Comparison of ENCODE assay signal across 1 cellular context in the genomic region with DNA sequence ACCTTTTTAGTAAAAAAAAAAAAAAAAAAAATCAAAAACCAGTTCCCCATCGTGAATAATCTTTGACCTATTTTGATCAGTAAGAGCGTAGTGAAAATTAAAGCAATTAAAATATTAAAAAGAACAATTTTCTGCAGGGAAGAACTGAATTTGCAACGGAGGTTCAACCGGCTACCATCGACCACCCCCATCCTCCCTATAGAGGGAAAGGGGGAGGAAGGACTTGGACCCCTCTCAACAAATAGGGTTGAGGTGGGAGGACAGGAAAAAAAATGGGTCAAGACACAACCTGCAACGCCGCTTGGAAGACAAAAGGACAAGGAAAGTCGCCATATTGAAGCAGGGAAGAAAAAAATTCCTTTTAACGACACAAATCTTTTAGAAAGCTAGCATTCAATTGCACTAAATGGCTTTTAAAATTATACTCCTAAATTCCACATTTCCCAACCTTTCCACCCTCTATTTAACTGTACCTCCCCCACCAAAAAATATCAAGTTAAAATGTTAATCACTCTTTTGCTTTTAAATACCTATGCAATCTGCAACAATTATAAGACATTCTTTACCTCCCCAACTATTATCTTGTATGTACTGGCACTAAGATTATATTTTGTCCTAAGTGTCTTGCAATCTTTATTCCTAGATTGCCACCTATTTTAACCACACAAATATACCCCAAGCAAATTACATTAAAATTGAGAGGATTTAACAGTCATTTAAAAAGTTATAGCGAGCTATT.
TF ChIP-seq lines count a peak whose summit lies in the region.

No MANE protein-coding gene starts in this region.

TF ChIP-seq in HepG2, 621 proteins besides CTCF, POLR2A, EP300 and RAD21 (continued from another document and continues in another):
- 0 out of 2 replicates have a peak, but pooled peaks have one; percentile 9 for TF ChIP-seq HDAC1 (CRISPR knock-in tag; IDR thresholded peaks at IDR 0.05)
- TF ChIP-seq ZNF263 (CRISPR knock-in tag; IDR thresholded peaks at IDR 0.05), result peak; percentile 67
- TF ChIP-seq ZXDC (CRISPR knock-in tag; IDR thresholded peaks at IDR 0.05), result no peak
- TF ChIP-seq TAF1 (CRISPR knock-in tag; IDR thresholded peaks at IDR 0.05), result peak; percentile 56
- TF ChIP-seq, protein P1, sequence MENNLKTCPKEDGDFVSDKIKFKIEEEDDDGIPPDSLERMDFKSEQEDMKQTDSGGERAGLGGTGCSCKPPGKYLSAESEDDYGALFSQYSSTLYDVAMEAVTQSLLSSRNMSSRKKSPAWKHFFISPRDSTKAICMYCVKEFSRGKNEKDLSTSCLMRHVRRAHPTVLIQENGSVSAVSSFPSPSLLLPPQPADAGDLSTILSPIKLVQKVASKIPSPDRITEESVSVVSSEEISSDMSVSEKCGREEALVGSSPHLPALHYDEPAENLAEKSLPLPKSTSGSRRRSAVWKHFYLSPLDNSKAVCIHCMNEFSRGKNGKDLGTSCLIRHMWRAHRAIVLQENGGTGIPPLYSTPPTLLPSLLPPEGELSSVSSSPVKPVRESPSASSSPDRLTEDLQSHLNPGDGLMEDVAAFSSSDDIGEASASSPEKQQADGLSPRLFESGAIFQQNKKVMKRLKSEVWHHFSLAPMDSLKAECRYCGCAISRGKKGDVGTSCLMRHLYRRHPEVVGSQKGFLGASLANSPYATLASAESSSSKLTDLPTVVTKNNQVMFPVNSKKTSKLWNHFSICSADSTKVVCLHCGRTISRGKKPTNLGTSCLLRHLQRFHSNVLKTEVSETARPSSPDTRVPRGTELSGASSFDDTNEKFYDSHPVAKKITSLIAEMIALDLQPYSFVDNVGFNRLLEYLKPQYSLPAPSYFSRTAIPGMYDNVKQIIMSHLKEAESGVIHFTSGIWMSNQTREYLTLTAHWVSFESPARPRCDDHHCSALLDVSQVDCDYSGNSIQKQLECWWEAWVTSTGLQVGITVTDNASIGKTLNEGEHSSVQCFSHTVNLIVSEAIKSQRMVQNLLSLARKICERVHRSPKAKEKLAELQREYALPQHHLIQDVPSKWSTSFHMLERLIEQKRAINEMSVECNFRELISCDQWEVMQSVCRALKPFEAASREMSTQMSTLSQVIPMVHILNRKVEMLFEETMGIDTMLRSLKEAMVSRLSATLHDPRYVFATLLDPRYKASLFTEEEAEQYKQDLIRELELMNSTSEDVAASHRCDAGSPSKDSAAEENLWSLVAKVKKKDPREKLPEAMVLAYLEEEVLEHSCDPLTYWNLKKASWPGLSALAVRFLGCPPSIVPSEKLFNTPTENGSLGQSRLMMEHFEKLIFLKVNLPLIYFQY (CRISPR knock-in tag; IDR thresholded peaks at IDR 0.05; ENCODE audit: borderline replicate concordance), result no peak
- TF ChIP-seq ZBTB26 (CRISPR knock-in tag; IDR thresholded peaks at IDR 0.05; ENCODE audit: borderline replicate concordance), result no peak
- TF ChIP-seq CBX2 (IDR thresholded peaks at IDR 0.05; ENCODE audit: low read depth, low read length), result no peak
- TF ChIP-seq CBX2 (CRISPR knock-in tag; IDR thresholded peaks at IDR 0.05; ENCODE audit: low read depth), result no peak
- TF ChIP-seq KAT7 (CRISPR knock-in tag; IDR thresholded peaks at IDR 0.05; ENCODE audit: borderline replicate concordance), result peak; percentile 95; the same call in 1 of the 2 replicates
- no peak for TF ChIP-seq ZSCAN31 (CRISPR knock-in tag; IDR thresholded peaks at IDR 0.05; ENCODE audit: low read depth)
- peak; percentile 3; the same call in 1 of the 2 replicates for TF ChIP-seq ZFX (CRISPR knock-in tag; IDR thresholded peaks at IDR 0.05; ENCODE audit: low read depth)
- no peak for TF ChIP-seq NFE2L1 (CRISPR knock-in tag; IDR thresholded peaks at IDR 0.05; ENCODE audit: borderline replicate concordance)
- no peak; the same call in none of the 2 replicates for TF ChIP-seq POLR2AphosphoS2 (IDR thresholded peaks at IDR 0.05; ENCODE audit: low read depth, low read length)
- TF ChIP-seq BRF2 (CRISPR knock-in tag; IDR thresholded peaks at IDR 0.05), result no peak
- no peak; the same call in 1 of the 2 replicates for TF ChIP-seq YEATS4 (CRISPR knock-in tag; IDR thresholded peaks at IDR 0.05; ENCODE audit: borderline replicate concordance)
- TF ChIP-seq, protein P2, sequence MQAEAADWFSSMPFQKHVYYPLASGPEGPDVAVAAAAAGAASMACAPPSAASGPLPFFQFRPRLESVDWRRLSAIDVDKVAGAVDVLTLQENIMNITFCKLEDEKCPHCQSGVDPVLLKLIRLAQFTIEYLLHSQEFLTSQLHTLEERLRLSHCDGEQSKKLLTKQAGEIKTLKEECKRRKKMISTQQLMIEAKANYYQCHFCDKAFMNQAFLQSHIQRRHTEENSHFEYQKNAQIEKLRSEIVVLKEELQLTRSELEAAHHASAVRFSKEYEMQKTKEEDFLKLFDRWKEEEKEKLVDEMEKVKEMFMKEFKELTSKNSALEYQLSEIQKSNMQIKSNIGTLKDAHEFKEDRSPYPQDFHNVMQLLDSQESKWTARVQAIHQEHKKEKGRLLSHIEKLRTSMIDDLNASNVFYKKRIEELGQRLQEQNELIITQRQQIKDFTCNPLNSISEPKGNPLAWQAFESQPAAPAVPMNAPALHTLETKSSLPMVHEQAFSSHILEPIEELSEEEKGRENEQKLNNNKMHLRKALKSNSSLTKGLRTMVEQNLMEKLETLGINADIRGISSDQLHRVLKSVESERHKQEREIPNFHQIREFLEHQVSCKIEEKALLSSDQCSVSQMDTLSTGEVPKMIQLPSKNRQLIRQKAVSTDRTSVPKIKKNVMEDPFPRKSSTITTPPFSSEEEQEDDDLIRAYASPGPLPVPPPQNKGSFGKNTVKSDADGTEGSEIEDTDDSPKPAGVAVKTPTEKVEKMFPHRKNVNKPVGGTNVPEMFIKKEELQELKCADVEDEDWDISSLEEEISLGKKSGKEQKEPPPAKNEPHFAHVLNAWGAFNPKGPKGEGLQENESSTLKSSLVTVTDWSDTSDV (CRISPR knock-in tag; IDR thresholded peaks at IDR 0.05), result no peak
- TF ChIP-seq, protein P3, sequence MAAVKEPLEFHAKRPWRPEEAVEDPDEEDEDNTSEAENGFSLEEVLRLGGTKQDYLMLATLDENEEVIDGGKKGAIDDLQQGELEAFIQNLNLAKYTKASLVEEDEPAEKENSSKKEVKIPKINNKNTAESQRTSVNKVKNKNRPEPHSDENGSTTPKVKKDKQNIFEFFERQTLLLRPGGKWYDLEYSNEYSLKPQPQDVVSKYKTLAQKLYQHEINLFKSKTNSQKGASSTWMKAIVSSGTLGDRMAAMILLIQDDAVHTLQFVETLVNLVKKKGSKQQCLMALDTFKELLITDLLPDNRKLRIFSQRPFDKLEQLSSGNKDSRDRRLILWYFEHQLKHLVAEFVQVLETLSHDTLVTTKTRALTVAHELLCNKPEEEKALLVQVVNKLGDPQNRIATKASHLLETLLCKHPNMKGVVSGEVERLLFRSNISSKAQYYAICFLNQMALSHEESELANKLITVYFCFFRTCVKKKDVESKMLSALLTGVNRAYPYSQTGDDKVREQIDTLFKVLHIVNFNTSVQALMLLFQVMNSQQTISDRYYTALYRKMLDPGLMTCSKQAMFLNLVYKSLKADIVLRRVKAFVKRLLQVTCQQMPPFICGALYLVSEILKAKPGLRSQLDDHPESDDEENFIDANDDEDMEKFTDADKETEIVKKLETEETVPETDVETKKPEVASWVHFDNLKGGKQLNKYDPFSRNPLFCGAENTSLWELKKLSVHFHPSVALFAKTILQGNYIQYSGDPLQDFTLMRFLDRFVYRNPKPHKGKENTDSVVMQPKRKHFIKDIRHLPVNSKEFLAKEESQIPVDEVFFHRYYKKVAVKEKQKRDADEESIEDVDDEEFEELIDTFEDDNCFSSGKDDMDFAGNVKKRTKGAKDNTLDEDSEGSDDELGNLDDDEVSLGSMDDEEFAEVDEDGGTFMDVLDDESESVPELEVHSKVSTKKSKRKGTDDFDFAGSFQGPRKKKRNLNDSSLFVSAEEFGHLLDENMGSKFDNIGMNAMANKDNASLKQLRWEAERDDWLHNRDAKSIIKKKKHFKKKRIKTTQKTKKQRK (IDR thresholded peaks at IDR 0.05; ENCODE audit: low read length), result no peak
- no peak for TF ChIP-seq ZFP82 (CRISPR knock-in tag; IDR thresholded peaks at IDR 0.05; ENCODE audit: borderline replicate concordance)
- TF ChIP-seq, protein P4, sequence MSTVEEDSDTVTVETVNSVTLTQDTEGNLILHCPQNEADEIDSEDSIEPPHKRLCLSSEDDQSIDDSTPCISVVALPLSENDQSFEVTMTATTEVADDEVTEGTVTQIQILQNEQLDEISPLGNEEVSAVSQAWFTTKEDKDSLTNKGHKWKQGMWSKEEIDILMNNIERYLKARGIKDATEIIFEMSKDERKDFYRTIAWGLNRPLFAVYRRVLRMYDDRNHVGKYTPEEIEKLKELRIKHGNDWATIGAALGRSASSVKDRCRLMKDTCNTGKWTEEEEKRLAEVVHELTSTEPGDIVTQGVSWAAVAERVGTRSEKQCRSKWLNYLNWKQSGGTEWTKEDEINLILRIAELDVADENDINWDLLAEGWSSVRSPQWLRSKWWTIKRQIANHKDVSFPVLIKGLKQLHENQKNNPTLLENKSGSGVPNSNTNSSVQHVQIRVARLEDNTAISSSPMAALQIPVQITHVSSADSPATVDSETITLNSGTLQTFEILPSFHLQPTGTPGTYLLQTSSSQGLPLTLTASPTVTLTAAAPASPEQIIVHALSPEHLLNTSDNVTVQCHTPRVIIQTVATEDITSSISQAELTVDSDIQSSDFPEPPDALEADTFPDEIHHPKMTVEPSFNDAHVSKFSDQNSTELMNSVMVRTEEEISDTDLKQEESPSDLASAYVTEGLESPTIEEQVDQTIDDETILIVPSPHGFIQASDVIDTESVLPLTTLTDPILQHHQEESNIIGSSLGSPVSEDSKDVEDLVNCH (CRISPR knock-in tag; IDR thresholded peaks at IDR 0.05), result no peak
- TF ChIP-seq YEATS2 (CRISPR knock-in tag; IDR thresholded peaks at IDR 0.05; ENCODE audit: borderline replicate concordance), result no peak
- 0 out of 2 replicates have a peak, but pooled peaks have one; percentile 67 for TF ChIP-seq ZNF570 (CRISPR knock-in tag; IDR thresholded peaks at IDR 0.05; ENCODE audit: borderline replicate concordance)
- TF ChIP-seq SOX5 (CRISPR knock-in tag; IDR thresholded peaks at IDR 0.05; ENCODE audit: borderline replicate concordance), result no peak
- no peak for TF ChIP-seq ZNF451 (CRISPR knock-in tag; IDR thresholded peaks at IDR 0.05)
- TF ChIP-seq ZNF549 (CRISPR knock-in tag; IDR thresholded peaks at IDR 0.05), result no peak
- TF ChIP-seq, protein P5, sequence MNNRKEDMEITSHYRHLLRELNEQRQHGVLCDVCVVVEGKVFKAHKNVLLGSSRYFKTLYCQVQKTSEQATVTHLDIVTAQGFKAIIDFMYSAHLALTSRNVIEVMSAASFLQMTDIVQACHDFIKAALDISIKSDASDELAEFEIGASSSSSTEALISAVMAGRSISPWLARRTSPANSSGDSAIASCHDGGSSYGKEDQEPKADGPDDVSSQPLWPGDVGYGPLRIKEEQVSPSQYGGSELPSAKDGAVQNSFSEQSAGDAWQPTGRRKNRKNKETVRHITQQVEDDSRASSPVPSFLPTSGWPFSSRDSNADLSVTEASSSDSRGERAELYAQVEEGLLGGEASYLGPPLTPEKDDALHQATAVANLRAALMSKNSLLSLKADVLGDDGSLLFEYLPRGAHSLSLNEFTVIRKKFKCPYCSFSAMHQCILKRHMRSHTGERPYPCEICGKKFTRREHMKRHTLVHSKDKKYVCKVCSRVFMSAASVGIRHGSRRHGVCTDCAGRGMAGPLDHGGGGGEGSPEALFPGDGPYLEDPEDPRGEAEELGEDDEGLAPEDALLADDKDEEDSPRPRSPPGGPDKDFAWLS (CRISPR knock-in tag; IDR thresholded peaks at IDR 0.05; ENCODE audit: borderline replicate concordance), result 0 out of 2 replicates have a peak, but pooled peaks have one; percentile 31
- TF ChIP-seq STAT5B (CRISPR knock-in tag; IDR thresholded peaks at IDR 0.05), result 0 out of 2 replicates have a peak, but pooled peaks have one; percentile 7
- no peak for TF ChIP-seq CAMTA2 (CRISPR knock-in tag; IDR thresholded peaks at IDR 0.05; ENCODE audit: borderline replicate concordance)
- no peak for TF ChIP-seq ZBTB38 (CRISPR knock-in tag; IDR thresholded peaks at IDR 0.05)
- peak; percentile 98 for TF ChIP-seq AGO2 (optimal IDR thresholded peaks at IDR 0.05; ENCODE audit: low read depth, low read length)
- no peak for TF ChIP-seq ZFAT (CRISPR knock-in tag; conservative IDR thresholded peaks at IDR 0.05)
- TF ChIP-seq ZSCAN30 (CRISPR knock-in tag; IDR thresholded peaks at IDR 0.05), result no peak
- TF ChIP-seq SIN3B (IDR thresholded peaks at IDR 0.05; ENCODE audit: low read length), result 0 out of 2 replicates have a peak, but pooled peaks have one; percentile 3
- peak; percentile 67; the same call in 1 of the 2 replicates for TF ChIP-seq TEF (CRISPR knock-in tag; IDR thresholded peaks at IDR 0.05)
- no peak for TF ChIP-seq TEAD3 (CRISPR knock-in tag; optimal IDR thresholded peaks at IDR 0.05; ENCODE audit: borderline replicate concordance)
